In the genomic region with DNA sequence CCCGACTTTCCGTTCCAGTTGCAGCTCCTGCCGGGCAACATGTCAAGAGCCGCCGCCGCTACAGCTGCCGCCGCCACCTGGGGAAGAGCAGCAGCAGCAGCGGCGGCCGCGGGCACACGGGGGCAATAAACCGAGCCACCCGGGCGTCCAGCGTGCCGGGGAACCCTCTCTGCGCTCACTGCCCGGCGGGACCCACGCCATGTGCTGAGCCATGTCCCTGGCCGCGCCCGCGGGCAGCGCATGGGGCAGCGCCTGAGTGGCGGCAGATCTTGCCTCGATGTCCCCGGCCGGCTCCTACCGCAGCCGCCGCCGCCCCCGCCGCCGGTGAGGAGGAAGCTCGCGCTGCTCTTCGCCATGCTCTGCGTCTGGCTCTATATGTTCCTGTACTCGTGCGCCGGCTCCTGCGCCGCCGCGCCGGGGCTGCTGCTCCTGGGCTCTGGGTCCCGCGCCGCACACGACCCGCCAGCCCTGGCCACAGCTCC, we compare ENCODE assay signal across 8 cellular contexts. TPM values are rescaled to one million over a fixed set of nuclear protein-coding genes. Genes with fewer than 3 reads are reported as not detected.
A peak's percentile ranks its signal among the peaks of the same experiment; 100 is the strongest.
DNase-seq lines count a peak whose midpoint lies in the region; ATAC-seq and TF ChIP-seq lines count a peak whose summit lies in the region.

No MANE protein-coding gene starts in this region.

- peak; percentile 28 for TF ChIP-seq CTCF in activated CD8-positive, alpha-beta T cell treated with anti-CD3 and anti-CD28 coated beads for 36 hours (IDR thresholded peaks at IDR 0.05)

- DNase-seq in NOMO-1 treated with dmso at 0.1 percent for 144 hours (lab: John Stamatoyannopoulos, UW; ENCODE audit: unreplicated experiment) (peak; percentile 21), NOMO-1 treated with DMSO at 0.1 percent for 48 hours (lab: John Stamatoyannopoulos, UW; ENCODE audit: unreplicated experiment) (no peak), left cardiac atrium (no peak), posterior vena cava (ENCODE audit: low spot score) (no peak), NCI-H774 (lab: John Stamatoyannopoulos, UW) (no peak)
- peak; percentile 42 for DNase-seq in activated CD8-positive, alpha-beta T cell treated with anti-CD3 and anti-CD28 coated beads for 36 hours

- no peaks in the 10 kb centered on the region for H3K27me3 ChIP-seq in skeletal muscle satellite cell (ENCODE audit: control insufficient read depth, insufficient read depth, low read length)

- POLR2A ChIA-PET in activated CD8-positive, alpha-beta T cell treated with anti-CD3 and anti-CD28 coated beads for 36 hours (lab: Charles Lee): interaction anchor here (0.5 to 2.4 kb wide), 24 partner anchors 8 to 1271 kb away, joined by 3 to 20 read pairs (median 4); a partner anchor contains a TSS

- H3K4me3 Mint-ChIP-seq in activated CD8-positive, alpha-beta T cell treated with anti-CD3 and anti-CD28 coated beads for 36 hours: peak overlapping the region; percentile 92

- intact Hi-C loops in activated CD8-positive, alpha-beta T cell treated with anti-CD3 and anti-CD28 coated beads for 36 hours (cut with micrococcal nuclease): loop anchor here (2.0 to 5.0 kb wide), 4 partner anchors 36 to 704 kb away; a partner anchor contains a TSS
- intact Hi-C loops in left cardiac atrium (cut with DNase I) (loop anchor here (5.0 kb wide), 3 partner anchors 234 to 964 kb away; a partner anchor contains a TSS), posterior vena cava (cut with DNase I) (loop anchor here in 1 of 2 donors (5.0 kb wide), 1 partner anchor 704 kb away; no protein-coding TSS in a partner anchor)

- peaks cover 34% of the 10 kb centered on the region for H3K4me1 ChIP-seq in skeletal muscle satellite cell (ENCODE audit: control insufficient read depth, insufficient read depth, low read length)

- no peaks in the 10 kb centered on the region for H3K9me3 Mint-ChIP-seq in activated CD8-positive, alpha-beta T cell treated with anti-CD3 and anti-CD28 coated beads for 36 hours

- H3K27me3 Mint-ChIP-seq in activated CD8-positive, alpha-beta T cell treated with anti-CD3 and anti-CD28 coated beads for 36 hours: peaks cover 22% of the 10 kb centered on the region

- H3K27ac Mint-ChIP-seq in activated CD8-positive, alpha-beta T cell treated with anti-CD3 and anti-CD28 coated beads for 36 hours: peak overlapping the region; percentile 90

- H3K4me2 ChIP-seq in skeletal muscle satellite cell (ENCODE audit: low read length): peak overlapping the region; percentile 95

- peaks cover 55% of the 10 kb centered on the region for H3K4me1 Mint-ChIP-seq in activated CD8-positive, alpha-beta T cell treated with anti-CD3 and anti-CD28 coated beads for 36 hours (ENCODE audit: low read depth)

- H3K36me3 Mint-ChIP-seq in activated CD8-positive, alpha-beta T cell treated with anti-CD3 and anti-CD28 coated beads for 36 hours (ENCODE audit: low read depth): peaks cover 4% of the 10 kb centered on the region

- no peaks in the 10 kb centered on the region for H3K36me3 ChIP-seq in skeletal muscle satellite cell (ENCODE audit: insufficient read depth, low read length)

- CTCF ChIA-PET in activated CD8-positive, alpha-beta T cell treated with anti-CD3 and anti-CD28 coated beads for 36 hours (lab: Charles Lee): interaction anchor here (0.7 to 3.0 kb wide), 26 partner anchors 8 to 707 kb away, joined by 3 to 14 read pairs (median 4); no protein-coding TSS in a partner anchor

- peak; percentile 2 for ATAC-seq in HG03565 (IDR thresholded peaks at IDR 0.05; ENCODE audit: unreplicated experiment)
- peak; percentile 1 for ATAC-seq in activated CD8-positive, alpha-beta T cell treated with anti-CD3 and anti-CD28 coated beads for 36 hours
- peak; percentile 3 to 4 for ATAC-seq in left cardiac atrium

- no peaks in the 10 kb centered on the region for H3K9me3 ChIP-seq in skeletal muscle satellite cell (replicated peaks; ENCODE audit: low read length)

- peak overlapping the region; percentile 88 for H3K4me3 ChIP-seq in skeletal muscle satellite cell (ENCODE audit: low read length)

- H3K9ac ChIP-seq in skeletal muscle satellite cell (ENCODE audit: low read depth, low read length): peak overlapping the region; percentile 95

RNA-seq across cellular contexts. Expression of a gene that starts 0.4 kb away (rescaled TPM):
- 1 to 10 TPM; 4.9 to 5.1 TPM for total RNA-seq in activated CD8-positive, alpha-beta T cell treated with anti-CD3 and anti-CD28 coated beads for 36 hours
- total RNA-seq in left cardiac atrium (1 to 10 TPM in 1 of 2 donors, under 1 TPM in 1; 0.82 to 1.3 TPM), posterior vena cava (under 1 TPM; 0.62 to 0.97 TPM)
- 31.4 and 34.9 TPM in 2 replicates for total RNA-seq in skeletal muscle satellite cell (2012; rRNA removed)

Comparison
In these comparisons a context has a peak if more than half of its experiments do, and no peak if none do; other contexts are left out.
1. DNase-seq: peak in NOMO-1 treated with dmso at 0.1 percent for 144 hours (single experiment) and activated CD8-positive, alpha-beta T cell treated with anti-CD3 and anti-CD28 coated beads for 36 hours (single experiment); none in NOMO-1 treated with DMSO at 0.1 percent for 48 hours (single experiment), left cardiac atrium (single experiment), posterior vena cava (single experiment) and NCI-H774 (single experiment).
2. Peak in every context shown above with its lines, with median percentiles within 50 percentile points of each other: ATAC-seq.